In the genomic region with DNA sequence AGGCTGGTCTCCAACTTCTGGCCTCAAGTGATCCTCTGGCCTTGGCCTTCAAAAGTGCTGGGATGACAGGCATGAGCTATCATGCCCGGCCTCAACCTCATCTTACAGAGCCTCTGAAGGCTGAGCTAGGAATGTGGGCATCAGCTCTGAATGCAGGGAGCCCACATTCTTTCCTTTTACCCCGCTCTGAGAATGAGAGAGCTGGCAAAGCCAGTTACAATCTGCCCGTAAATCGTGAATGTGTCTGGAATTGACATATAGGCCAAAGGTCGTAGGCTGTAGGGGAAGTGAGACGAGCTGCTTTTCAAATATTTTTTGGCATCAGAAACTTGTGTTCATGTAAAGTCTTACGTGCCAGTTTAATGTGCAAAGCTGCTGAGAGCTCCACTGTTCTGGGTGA, we compare ENCODE assay signal across 26 cellular contexts. TPM values are rescaled to one million over a fixed set of nuclear protein-coding genes. Genes with fewer than 3 reads are reported as not detected.
DNase-seq lines count a peak whose midpoint lies in the region; FAIRE-seq and TF ChIP-seq lines count a peak whose summit lies in the region.
"Had no signal": no experiment of that assay in that cellular context is flagged by ENCODE, and none has a peak within 500 bp of the region (broad histone marks: within the 10 kb centered on the region; RNA-seq: fewer than 3 reads in every experiment).

No MANE protein-coding gene starts in this region.

- DNase-seq in kidney (no peak), small intestine (peak; percentile 80), SHP77 (lab: John Stamatoyannopoulos, UW) (no peak), kidney tubule cell (ENCODE audit: low spot score) (no peak), NCI-H1105 (lab: John Stamatoyannopoulos, UW) (no peak)
- DNase-seq: activated CD4-positive, alpha-beta T cell treated with anti-CD3 and anti-CD28 coated beads for 36 hours; activated naive CD4-positive, alpha-beta T cell treated with anti-CD3 and anti-CD28 coated beads, Interleukin-2, amount 10 ng/mL, durations not matched to agents 7 days and 5 days; activated T-cell treated with anti-CD3 and anti-CD28 coated beads, Interleukin-2, amount 50 U/mL, for 72 hours; dermis blood vessel endothelial cell; foreskin fibroblast; H9; NCI-H1092 treated with DMSO at 0.1 percent for 48 hours; NCI-H2029; NCI-H226; NCI-H748 treated with DMSO at 0.1 percent for 48 hours; occipital lobe; retina; SIG-M5; T-cell; upper lobe of left lung had no signal

- H3F3A ChIP-seq in Loucy (ENCODE audit: low read depth): 0 out of 2 replicates have a peak, but pooled peaks cover 8% of the 10 kb centered on the region

- FAIRE-seq in kidney (lab: Jason Lieb, UNC): no peak
- no peak for FAIRE-seq in small intestine (lab: Jason Lieb, UNC)
- FAIRE-seq: K562 had no signal

- intact Hi-C loops in kidney (cut with DNase I): no loop called here

- TF ChIP-seq CTCF in Loucy (conservative IDR thresholded peaks at IDR 0.05; ENCODE audit: low read length) (no peak), VCaP (conservative IDR thresholded peaks at IDR 0.05) (no peak), kidney (IDR thresholded peaks at IDR 0.05; ENCODE audit: borderline replicate concordance, extremely low read depth, insufficient read depth) (no peak)

- no peaks in the 10 kb centered on the region for H4K20me1 ChIP-seq in Loucy (ENCODE audit: insufficient read depth, low read length, poor library complexity, severe bottlenecking)

- H3K9me3 ChIP-seq in Loucy (ENCODE audit: insufficient read depth, low read depth, low read length) (no peaks in the 10 kb centered on the region), kidney (ENCODE audit: control insufficient read depth in 1 of 2, low read length in 2 of 2) (no peaks in the 10 kb centered on the region), small intestine (ENCODE audit: control insufficient read depth, low read depth) (no peaks in the 10 kb centered on the region)
- H3K9me3 ChIP-seq: upper lobe of left lung had no signal

- peaks cover 7% of the 10 kb centered on the region; the same call in 1 of the 2 replicates for H3K79me2 ChIP-seq in Loucy (ENCODE audit: insufficient read depth, low read length)

- H3K4me2 ChIP-seq in Loucy (ENCODE audit: low read depth, low read length, poor library complexity, severe bottlenecking): peak overlapping the region; percentile 82

- H3K27me3 ChIP-seq in Loucy (ENCODE audit: insufficient read depth, low read length, poor library complexity, severe bottlenecking) (no peaks in the 10 kb centered on the region), small intestine (ENCODE audit: control insufficient read depth in 2 of 2, insufficient read depth in 2 of 2, low read length in 2 of 2) (no peaks in the 10 kb centered on the region)
- H3K27me3 ChIP-seq: upper lobe of left lung had no signal

- WGBS in small intestine, 3 donors: 15 to 44% (median 29%) methylated on average over 7 of the region's 7 CpGs

- H3K4me3 ChIP-seq in Loucy (ENCODE audit: low read length, poor library complexity, severe bottlenecking) (peak overlapping the region; percentile 63), kidney (ENCODE audit: low read length in 2 of 2) (no peak overlapping the region), small intestine (ENCODE audit: low read depth in 1 of 2, low read length in 2 of 2) (no peak overlapping the region)
- H3K4me3 ChIP-seq: K562, lung, upper lobe of left lung had no signal

- peaks cover 87% of the 10 kb centered on the region for H3K4me1 ChIP-seq in Loucy (ENCODE audit: insufficient read depth, low read length, poor library complexity, severe bottlenecking)
- H3K4me1 ChIP-seq in kidney (ENCODE audit: control insufficient read depth in 1 of 2, insufficient read depth in 1 of 2, low read depth in 1 of 2, low read length in 2 of 2): peaks cover 10 to 11% of the 10 kb centered on the region in 2 donors
- H3K4me1 ChIP-seq in small intestine (ENCODE audit: control insufficient read depth in 2 of 2, insufficient read depth in 1 of 2, low read depth in 1 of 2, low read length in 1 of 2): peaks cover 0 to 2% of the 10 kb centered on the region in 2 donors

- no peaks in the 10 kb centered on the region for H3K9me2 ChIP-seq in Loucy (replicated peaks; ENCODE audit: low read depth, low read length)

- peak overlapping the region; percentile 72 for H3K27ac ChIP-seq in VCaP
- peak overlapping the region; percentile 24 to 60 for H3K27ac ChIP-seq in kidney (ENCODE audit: low read depth in 2 of 2, low read length in 2 of 2)
- H3K27ac ChIP-seq in small intestine (ENCODE audit: low read depth in 1 of 2, low read length in 1 of 2): peak overlapping the region; percentile 96 to 98
- H3K27ac ChIP-seq: upper lobe of left lung had no signal

- H3K36me3 ChIP-seq in Loucy (ENCODE audit: insufficient read depth, low read length): no peaks in the 10 kb centered on the region
- H3K36me3 ChIP-seq in kidney (ENCODE audit: control insufficient read depth in 1 of 2, insufficient read depth in 2 of 2, low read length in 2 of 2): no peaks in the 10 kb centered on the region
- H3K36me3 ChIP-seq in small intestine (ENCODE audit: control insufficient read depth in 2 of 2, insufficient read depth in 2 of 2, low read length in 2 of 2): peaks cover 0 to 2% of the 10 kb centered on the region in 2 donors
- H3K36me3 ChIP-seq: upper lobe of left lung had no signal

- peak overlapping the region; percentile 79 for H3K9ac ChIP-seq in Loucy (ENCODE audit: low read depth, low read length, poor library complexity, severe bottlenecking)
- no peak overlapping the region for H3K9ac ChIP-seq in kidney (ENCODE audit: low read length in 2 of 2)

- H2AFZ ChIP-seq in Loucy (ENCODE audit: low read length): no peak overlapping the region

RNA-seq across cellular contexts. Expression of gene TMEM238L, which starts 4.5 kb away (rescaled TPM):
- 0.47 TPM for total RNA-seq in kidney
- polyA plus RNA-seq in kidney (ENCODE audit: insufficient read depth, low read depth, low replicate concordance) (3.2 TPM), small intestine (10 to 100 TPM; 20.0 to 26.8 (median 21.2) TPM)
- total RNA-seq: activated CD4-positive, alpha-beta T cell treated with anti-CD3 and anti-CD28 coated beads for 36 hours; activated T-cell treated with anti-CD3 and anti-CD28 coated beads, Interleukin-2, amount 50 U/mL, for 72 hours; dermis blood vessel endothelial cell; H9; K562; lung; occipital lobe; OCI-LY7; T-cell; upper lobe of left lung had no signal
- polyA plus RNA-seq: AG04450, K562 had no signal

RNA-seq across cellular contexts. Expression of gene PIRT, which starts 38.5 kb away (rescaled TPM):
- total RNA-seq in kidney: not detected
- polyA plus RNA-seq in kidney (ENCODE audit: insufficient read depth, low read depth, low replicate concordance) (not detected), small intestine (10 to 100 TPM in 1 of 3 donors, not detected in 2; 10.8 TPM)
- total RNA-seq: activated CD4-positive, alpha-beta T cell treated with anti-CD3 and anti-CD28 coated beads for 36 hours; activated T-cell treated with anti-CD3 and anti-CD28 coated beads, Interleukin-2, amount 50 U/mL, for 72 hours; dermis blood vessel endothelial cell; H9; K562; OCI-LY7; T-cell; upper lobe of left lung had no signal
- polyA plus RNA-seq: AG04450, K562, lung had no signal

Comparison
In these comparisons a context has a peak if more than half of its experiments do, and no peak if none do; other contexts are left out.
1. H3K27ac ChIP-seq: peak in every context shown above with its lines; median percentile 97 in small intestine; 72 in VCaP; 42 in kidney.